Comparison of ENCODE assay signal across 8 cellular contexts in genomic region chr3:14123308-14124222, GRCh38. TPM values are rescaled to one million over a fixed set of nuclear protein-coding genes. Genes with fewer than 3 reads are reported as not detected.
DNase-seq lines count a peak whose midpoint lies in the region; ATAC-seq and TF ChIP-seq lines count a peak whose summit lies in the region.

No MANE protein-coding gene starts in this region.

- DNase-seq in heart right ventricle = no peak
- DNase-seq in left cardiac atrium = no peak
- no peak for DNase-seq in aorta
- DNase-seq in stimulated activated CD4-positive, alpha-beta T cell treated with anti-CD3 and anti-CD28 coated beads, Interleukin-4, amount 100 ng/mL, for 24 hours = no peak
- no peak for DNase-seq in stimulated activated CD4-positive, alpha-beta T cell treated with anti-CD3 and anti-CD28 coated beads, Interleukin-4, amount 100 ng/mL, for 1 hour

- H3K27ac ChIP-seq in heart right ventricle (peak overlapping the region; percentile 78 to 97 (median 93)), mesodermal cell (ENCODE audit: low read depth, low read length, severe bottlenecking) (no peak overlapping the region), aorta (ENCODE audit: low read depth in 1 of 2, low read length in 2 of 2) (no peak overlapping the region)

- H3K9me3 Mint-ChIP-seq in brain = no peaks in the 10 kb centered on the region

- H3K27me3 ChIP-seq in heart right ventricle = no peaks in the 10 kb centered on the region
- no peaks in the 10 kb centered on the region for H3K27me3 ChIP-seq in aorta (ENCODE audit: control insufficient read depth in 1 of 2, insufficient read depth in 2 of 2, low read length in 1 of 2)

- H3K36me3 ChIP-seq in heart right ventricle = peaks cover 0 to 46% (median 8%) of the 10 kb centered on the region in 9 donors
- peaks cover 60% of the 10 kb centered on the region for H3K36me3 ChIP-seq in mesodermal cell (ENCODE audit: control insufficient read depth, insufficient read depth, low read length)
- no peaks in the 10 kb centered on the region for H3K36me3 ChIP-seq in aorta (ENCODE audit: control insufficient read depth in 1 of 2, insufficient read depth in 2 of 2, low read length in 1 of 2)

- H3K36me3 Mint-ChIP-seq in brain = peaks cover 26% of the 10 kb centered on the region

- intact Hi-C loops in heart right ventricle (cut with DNase I) = loop anchor here in 8 of 10 donors (1.0 to 10.0 kb wide), 5 partner anchors 55 to 469 kb away; partner anchors contain the start of genes LSM3 (in 2 of the 8) and XPC (in 2 of the 8)
- intact Hi-C loops in left cardiac atrium (cut with DNase I) = loop anchor here in 1 of 2 donors (10.0 kb wide), 1 partner anchor 229 kb away; no protein-coding TSS in a partner anchor
- intact Hi-C loops in aorta (cut with DNase I) = loop anchor here in 1 of 2 donors (5.0 to 10.0 kb wide), 2 partner anchors 51 to 226 kb away; partner anchors contain the start of genes LSM3 and XPC

- 56 to 58% methylated on average over 15 of the region's 15 CpGs for WGBS in heart right ventricle, 2 donors
- 47 to 57% methylated on average over 11 to 12 of the region's 15 CpGs for WGBS in mesodermal cell (ENCODE audit: insufficient coverage in 2 of 2), 2 experiments
- WGBS in aorta, 2 donors = 54 to 56% methylated on average over 15 of the region's 15 CpGs

- H3K4me3 ChIP-seq in heart right ventricle (peak overlapping the region; percentile 68 to 98 (median 81)), mesodermal cell (ENCODE audit: extremely low read depth, insufficient read depth, low read length, poor library complexity, severe bottlenecking) (peak overlapping the region; percentile 97), aorta (ENCODE audit: low read length in 2 of 2) (peak overlapping the region; percentile 45 to 91)

- no peak for TF ChIP-seq CTCF in heart right ventricle (IDR thresholded peaks at IDR 0.05)
- no peak for TF ChIP-seq CTCF in brain (conservative IDR thresholded peaks at IDR 0.05)

- H3K4me1 Mint-ChIP-seq in brain = peaks cover 48% of the 10 kb centered on the region

- ATAC-seq in heart right ventricle (no peak), left cardiac atrium (no peak), aorta (ENCODE audit: low FRiP score) (no peak), HG03039 (IDR thresholded peaks at IDR 0.05; ENCODE audit: unreplicated experiment) (no peak)

- H3K27ac Mint-ChIP-seq in brain = peak overlapping the region; percentile 72 to 100 (median 89)

- H3K4me1 ChIP-seq in heart right ventricle (peaks cover 9 to 52% (median 47%) of the 10 kb centered on the region in 9 donors), mesodermal cell (ENCODE audit: control insufficient read depth, insufficient read depth, low read length, poor library complexity, severe bottlenecking) (peaks cover 25% of the 10 kb centered on the region), aorta (ENCODE audit: control insufficient read depth in 1 of 2, insufficient read depth in 2 of 2, low read length in 2 of 2) (no peaks in the 10 kb centered on the region)

- peak overlapping the region; percentile 92 to 100 (median 100) for H3K4me3 Mint-ChIP-seq in brain

- H3K27me3 Mint-ChIP-seq in brain = peaks cover 13% of the 10 kb centered on the region

- H3K9me3 ChIP-seq in heart right ventricle (no peaks in the 10 kb centered on the region), mesodermal cell (ENCODE audit: control insufficient read depth, low read length) (no peaks in the 10 kb centered on the region), aorta (ENCODE audit: control insufficient read depth, low read length) (no peaks in the 10 kb centered on the region)

RNA-seq across cellular contexts. Expression of gene CHCHD4, which starts 1.1 kb away (rescaled TPM):
- total RNA-seq in heart right ventricle (10 to 100 TPM; 18.0 to 37.2 (median 28.0) TPM), left cardiac atrium (10 to 100 TPM; 21.8 to 25.9 TPM), aorta (1 to 10 TPM; 7.5 to 9.4 TPM)
- polyA plus RNA-seq in heart right ventricle (10 to 100 TPM; 20.1 to 23.8 TPM), brain (ENCODE audit: insufficient read depth, low read depth, low replicate concordance) (13.3 TPM), aorta (10 to 100 TPM in 1 of 2 donors, 1 to 10 TPM in 1; 8.6 to 12.0 TPM)
- 19.8 TPM for polyA plus RNA-seq in mesodermal cell (2013, experiment 1 of 2)
- 15.9 TPM for polyA plus RNA-seq in mesodermal cell (2013, experiment 2 of 2)

RNA-seq across cellular contexts. Expression of gene TMEM43, which starts 1.3 kb away (rescaled TPM):
- total RNA-seq in heart right ventricle (10 to 100 TPM; 23.9 to 47.4 (median 37.2) TPM), left cardiac atrium (10 to 100 TPM; 50.1 to 95.3 TPM), aorta (100 to 1,000 TPM; 110 to 132 TPM)
- polyA plus RNA-seq in heart right ventricle (10 to 100 TPM; 38.0 to 98.0 TPM), brain (ENCODE audit: insufficient read depth, low read depth, low replicate concordance) (36.2 TPM), aorta (100 to 1,000 TPM in 1 of 2 donors, 10 to 100 TPM in 1; 52.0 to 102 TPM)
- polyA plus RNA-seq in mesodermal cell (2013, experiment 1 of 2) = 65.4 TPM
- 57.0 TPM for polyA plus RNA-seq in mesodermal cell (2013, experiment 2 of 2)

RNA-seq across cellular contexts. Expression of gene XPC, which starts 54.8 kb away (rescaled TPM):
- total RNA-seq in heart right ventricle = 10 to 100 TPM in 5 of 10 donors, 1 to 10 TPM in 5; 8.5 to 15.8 (median 11.3) TPM
- polyA plus RNA-seq in heart right ventricle = 1 to 10 TPM; 7.3 to 9.7 TPM
- total RNA-seq in left cardiac atrium = 10 to 100 TPM; 10.6 to 15.0 TPM
- polyA plus RNA-seq in brain (ENCODE audit: insufficient read depth, low read depth, low replicate concordance) = 18.6 TPM
- 40.8 TPM for polyA plus RNA-seq in mesodermal cell (2013, experiment 1 of 2)
- polyA plus RNA-seq in mesodermal cell (2013, experiment 2 of 2) = 42.1 TPM
- 10 to 100 TPM; 29.7 to 36.7 TPM for total RNA-seq in aorta
- polyA plus RNA-seq in aorta = 10 to 100 TPM; 14.3 to 37.1 TPM

RNA-seq across cellular contexts. Expression of gene LSM3, which starts 55.1 kb away (rescaled TPM):
- total RNA-seq in heart right ventricle = 10 to 100 TPM; 12.4 to 18.0 (median 15.2) TPM
- polyA plus RNA-seq in heart right ventricle = 10 to 100 TPM in 1 of 2 donors, 1 to 10 TPM in 1; 5.6 to 16.1 TPM
- 10 to 100 TPM; 15.8 to 17.5 TPM for total RNA-seq in left cardiac atrium
- 13.2 TPM for polyA plus RNA-seq in brain (ENCODE audit: insufficient read depth, low read depth, low replicate concordance)
- polyA plus RNA-seq in mesodermal cell (2013, experiment 1 of 2) = 20.9 TPM
- 24.4 TPM for polyA plus RNA-seq in mesodermal cell (2013, experiment 2 of 2)
- total RNA-seq in aorta = 1 to 10 TPM; 7.1 to 9.0 TPM
- polyA plus RNA-seq in aorta = 10 to 100 TPM; 11.4 to 19.5 TPM

Comparison
In these comparisons a context has a peak if more than half of its experiments do, and no peak if none do; other contexts are left out.
1. H3K27ac ChIP-seq: peak in heart right ventricle (10 of 10); none in mesodermal cell (single experiment) and aorta (0 of 2).
2. Peak in every context shown above with its lines, with median percentiles within 50 percentile points of each other: H3K4me3 ChIP-seq.